ENCODE assay signal across 23 cellular contexts in genomic region chr13:98595134-98595533, GRCh38. TPM values are rescaled to one million over a fixed set of nuclear protein-coding genes. Genes with fewer than 3 reads are reported as not detected.
A peak's percentile ranks its signal among the peaks of the same experiment; 100 is the strongest.
DNase-seq lines count a peak whose midpoint lies in the region; ATAC-seq and TF ChIP-seq lines count a peak whose summit lies in the region.
"Had no signal": no experiment of that assay in that cellular context is flagged by ENCODE, and none has a peak within 500 bp of the region (broad histone marks: within the 10 kb centered on the region; RNA-seq: fewer than 3 reads in every experiment).

No MANE protein-coding gene starts in this region.

- H3K36me3 ChIP-seq in endodermal cell (ENCODE audit: control insufficient read depth, insufficient read depth, low read length) (no peaks in the 10 kb centered on the region), upper lobe of right lung (no peaks in the 10 kb centered on the region), right atrium auricular region (no peaks in the 10 kb centered on the region)
- H3K36me3 ChIP-seq: BE2C, BLaER1 had no signal

- H3K4me1 ChIP-seq in endodermal cell (ENCODE audit: control insufficient read depth, insufficient read depth, low read length) (peaks cover 6% of the 10 kb centered on the region), upper lobe of right lung (no peaks in the 10 kb centered on the region), right atrium auricular region (no peaks in the 10 kb centered on the region)
- H3K4me1 ChIP-seq: BE2C, BLaER1 had no signal

- WGBS in endodermal cell (ENCODE audit: insufficient coverage in 1 of 2, insufficient read length in 1 of 2), 2 experiments, result 94 to 98% methylated on average over 2 to 3 of the region's 3 CpGs

- H3K4me3 Mint-ChIP-seq in endodermal cell, result no peak overlapping the region
- H3K4me3 Mint-ChIP-seq: CD14-positive monocyte; CD4-positive, alpha-beta T cell; CD8-positive, alpha-beta T cell had no signal

- H3K27ac Mint-ChIP-seq in endodermal cell, result no peak overlapping the region
- H3K27ac Mint-ChIP-seq: CD4-positive, alpha-beta T cell; CD8-positive, alpha-beta T cell had no signal

- H3K4me3 ChIP-seq in endodermal cell (ENCODE audit: low read length) (no peak overlapping the region), upper lobe of right lung (no peak overlapping the region), right atrium auricular region (no peak overlapping the region)
- H3K4me3 ChIP-seq: BLaER1, GM12878 had no signal

- H3K9me3 ChIP-seq in endodermal cell (ENCODE audit: control insufficient read depth, low read length) (peaks cover 10% of the 10 kb centered on the region), upper lobe of right lung (no peaks in the 10 kb centered on the region), right atrium auricular region (no peaks in the 10 kb centered on the region)
- H3K9me3 ChIP-seq: BE2C, Caco-2 had no signal

- H3K9me3 Mint-ChIP-seq in endodermal cell, result peaks cover 8% of the 10 kb centered on the region
- H3K9me3 Mint-ChIP-seq: CD4-positive, alpha-beta T cell; CD8-positive, alpha-beta T cell had no signal

- no peaks in the 10 kb centered on the region for H3K36me3 Mint-ChIP-seq in endodermal cell (ENCODE audit: low read depth)
- H3K36me3 Mint-ChIP-seq: CD14-positive monocyte; CD8-positive, alpha-beta T cell had no signal

- no peak overlapping the region for H3K9ac ChIP-seq in endodermal cell (ENCODE audit: extremely low read depth, low read length, poor library complexity, severe bottlenecking)
- H3K9ac ChIP-seq: BLaER1 had no signal

- TF ChIP-seq CTCF in endodermal cell (conservative IDR thresholded peaks at IDR 0.05) (no peak), upper lobe of right lung (IDR thresholded peaks at IDR 0.05) (no peak), right atrium auricular region (IDR thresholded peaks at IDR 0.05) (no peak)

- H3K27ac ChIP-seq in endodermal cell (ENCODE audit: low read depth, low read length) (no peak overlapping the region), upper lobe of right lung (no peak overlapping the region), right atrium auricular region (no peak overlapping the region)
- H3K27ac ChIP-seq: BLaER1 had no signal

- DNase-seq in MV-4-11 (lab: John Stamatoyannopoulos, UW), result peak; percentile 13
- peak; percentile 17 for DNase-seq in endodermal cell
- DNase-seq in upper lobe of right lung, result no peak
- DNase-seq in KG1 (lab: John Stamatoyannopoulos, UW), result no peak
- no peak for DNase-seq in right atrium auricular region (ENCODE audit: low spot score)
- no peak for DNase-seq in NCI-H1694 (lab: John Stamatoyannopoulos, UW)
- DNase-seq: 8988T; ACHN; BE2C; C1 segment of cervical spinal cord; Caco-2; CD4-positive, alpha-beta T cell; CD8-positive, alpha-beta T cell; DMS 273 treated with DMSO at 0.1 percent for 48 hours; DMS153; DMS53; DMS79; DND-41; EL; GDM1 had no signal

- ATAC-seq in upper lobe of right lung, result peak; percentile 52
- ATAC-seq: CD8-positive, alpha-beta T cell had no signal

- no peaks in the 10 kb centered on the region for H3K27me3 Mint-ChIP-seq in endodermal cell (ENCODE audit: insufficient read depth)
- H3K27me3 Mint-ChIP-seq: CD4-positive, alpha-beta T cell had no signal

- intact Hi-C loops in upper lobe of right lung (cut with DNase I), result no loop called here

- H3K4me1 Mint-ChIP-seq in endodermal cell, result peaks cover 5% of the 10 kb centered on the region

- H3K27me3 ChIP-seq in endodermal cell (ENCODE audit: control insufficient read depth, insufficient read depth, low read length, poor library complexity, severe bottlenecking), result no peaks in the 10 kb centered on the region
- H3K27me3 ChIP-seq in upper lobe of right lung, result no peaks in the 10 kb centered on the region
- H3K27me3 ChIP-seq in right atrium auricular region, result no peaks in the 10 kb centered on the region
- H3K27me3 ChIP-seq: BE2C, BLaER1 had no signal

RNA-seq across cellular contexts. Expression of gene STK24, which starts 18.2 kb away (rescaled TPM):
- total RNA-seq in endodermal cell (100 to 1,000 TPM; 115 to 125 TPM), upper lobe of right lung (94.6 TPM), right atrium auricular region (10 to 100 TPM; 55.8 to 63.2 TPM)
- 109 TPM for polyA plus RNA-seq in endodermal cell (2013, experiment 1 of 2)
- 110 TPM for polyA plus RNA-seq in endodermal cell (2013, experiment 2 of 2)

Comparison
In these comparisons a context has a peak if more than half of its experiments do, and no peak if none do; other contexts are left out.
1. DNase-seq: peak in MV-4-11 (single experiment) and endodermal cell (single experiment); none in upper lobe of right lung (single experiment), KG1 (single experiment), right atrium auricular region (single experiment) and NCI-H1694 (single experiment).